13 cellular contexts compared by ENCODE assay signal in genomic region chr2:41870948-41871522, GRCh38.
DNase-seq lines count a peak whose midpoint lies in the region; ATAC-seq and TF ChIP-seq lines count a peak whose summit lies in the region.
"Had no signal": no experiment of that assay in that cellular context is flagged by ENCODE, and none has a peak within 500 bp of the region (broad histone marks: within the 10 kb centered on the region; RNA-seq: fewer than 3 reads in every experiment).

No MANE protein-coding gene starts in this region.

- DNase-seq in ELF-1 (ENCODE audit: low read depth, low spot score) = peak; percentile 83
- DNase-seq in astrocyte of the cerebellum (ENCODE audit: low read depth) = no peak
- DNase-seq in left ventricle myocardium superior = peak; percentile 37
- DNase-seq in retinal pigment epithelial cell (ENCODE audit: low read depth) = no peak
- DNase-seq in left lobe of liver (ENCODE audit: low spot score) = no peak
- DNase-seq in thyroid gland = no peak
- DNase-seq: activated CD4-positive, alpha-beta T cell treated with anti-CD3 and anti-CD28 coated beads, Interleukin-2, amount 10 ng/mL, durations not matched to agents 7 days and 5 days; activated naive CD4-positive, alpha-beta T cell; effector CD8-positive, alpha-beta T cell; immature natural killer cell; KBM-7 had no signal

- no peaks in the 10 kb centered on the region for H3K4me1 ChIP-seq in thyroid gland

- intact Hi-C loops in left ventricle myocardium superior (cut with micrococcal nuclease) = no loop called here
- intact Hi-C loops in thyroid gland (cut with DNase I) = no loop called here

- TF ChIP-seq POLR2A in thyroid gland (IDR thresholded peaks at IDR 0.05) = no peak

- H3K4me3 ChIP-seq in astrocyte of the cerebellum (ENCODE audit: low read depth, low read length) (no peak overlapping the region), retinal pigment epithelial cell (ENCODE audit: low read length) (no peak overlapping the region), thyroid gland (replicated peaks in 1 of 3) (no peak overlapping the region)

- WGBS in thyroid gland, 2 donors = 41 to 45% methylated on average over 9 of the region's 9 CpGs

- no peaks in the 10 kb centered on the region for H3K9me3 ChIP-seq in thyroid gland

- no peak overlapping the region for H3K27ac ChIP-seq in thyroid gland

- ATAC-seq in left ventricle myocardium superior (peak; percentile 59), left lobe of liver (no peak), GM19328 (IDR thresholded peaks at IDR 0.05; ENCODE audit: unreplicated experiment) (no peak), GM18909 (IDR thresholded peaks at IDR 0.05; ENCODE audit: poor library complexity, unreplicated experiment) (no peak)

- in situ Hi-C loops in astrocyte of the cerebellum (cut with HindIII; ENCODE audit: low sequenced_read_pairs) = no loop called here

- no peaks in the 10 kb centered on the region for H3K36me3 ChIP-seq in thyroid gland

- no peaks in the 10 kb centered on the region for H3K27me3 ChIP-seq in thyroid gland

- peak; percentile 44 for TF ChIP-seq CTCF in astrocyte of the cerebellum (IDR thresholded peaks at IDR 0.05; ENCODE audit: low read depth, low read length, missing control alignments)
- peak; percentile 54 for TF ChIP-seq CTCF in retinal pigment epithelial cell (conservative IDR thresholded peaks at IDR 0.05; ENCODE audit: low read depth, low read length)
- TF ChIP-seq CTCF in thyroid gland (IDR thresholded peaks at IDR 0.05) = peak in 1 of 6 experiments; percentile 11

Comparison
In these comparisons a context has a peak if more than half of its experiments do, and no peak if none do; other contexts are left out.
1. DNase-seq: peak in ELF-1 (single experiment) and left ventricle myocardium superior (single experiment); none in astrocyte of the cerebellum (single experiment), retinal pigment epithelial cell (single experiment), left lobe of liver (single experiment) and thyroid gland (0 of 2).